In the genomic region with DNA sequence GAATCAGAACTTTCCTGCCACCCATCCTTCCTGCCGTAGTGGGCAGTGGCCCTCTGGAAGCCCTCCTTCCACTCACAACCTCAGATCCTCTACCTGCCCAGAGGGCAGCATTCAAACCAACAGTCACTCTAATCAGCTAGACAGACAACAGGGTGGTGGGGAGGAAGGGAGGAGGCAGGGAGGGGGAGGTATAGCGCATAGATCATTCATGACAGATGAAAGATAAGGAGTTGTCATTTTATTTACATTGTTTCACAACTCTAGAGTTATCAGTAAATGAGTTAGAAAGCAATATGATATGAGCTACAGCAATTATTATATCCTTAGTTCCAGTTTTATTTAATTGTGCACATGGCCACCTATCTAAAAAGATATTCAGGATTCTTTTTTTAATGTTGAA, we compare ENCODE assay signal across 35 cellular contexts. TPM values are rescaled to one million over a fixed set of nuclear protein-coding genes. Genes with fewer than 3 reads are reported as not detected.
"Had no signal": no experiment of that assay in that cellular context is flagged by ENCODE, and none has a peak within 500 bp of the region (broad histone marks: within the 10 kb centered on the region; RNA-seq: fewer than 3 reads in every experiment).

No MANE protein-coding gene starts in this region.

- H3K36me3 ChIP-seq: adrenal gland, breast epithelium had no signal

- DNase-seq: activated CD4-positive, alpha-beta T cell treated with anti-CD3 and anti-CD28 coated beads for 48 hours; activated CD4-positive, alpha-beta T cell treated with anti-CD3 and anti-CD28 coated beads, Interleukin-2, amount 50 U/mL, for 4 hours; activated CD4-positive, CD25-positive, alpha-beta regulatory T cell treated with anti-CD3 and anti-CD28 coated beads, Interleukin-2, amount 50 U/mL, for 72 hours; activated CD8-positive, alpha-beta memory T cell treated with anti-CD3 and anti-CD28 coated beads, Interleukin-2, amount 50 U/mL, for 48 hours; activated CD8-positive, alpha-beta T cell treated with anti-CD3 and anti-CD28 coated beads, Interleukin-2, amount 10 ng/mL, durations not matched to agents 7 days and 5 days; activated gamma-delta T cell treated with Interleukin-2 at 50 U/mL for 16 hours; activated naive CD4-positive, alpha-beta T cell treated with anti-CD3 and anti-CD28 coated beads, Interleukin-2, amount 50 U/mL, for 16 hours; activated naive CD8-positive, alpha-beta T cell treated with anti-CD3 and anti-CD28 coated beads, Interleukin-2, amount 10 ng/mL, durations not matched to agents 7 days and 5 days; activated T-cell treated with anti-CD3 and anti-CD28 coated beads, Interleukin-2, amount 50 U/mL, for 72 hours; adrenal gland; aorta; caudate nucleus; Kasumi-1; KBM-7; NCI-H1048; NCI-H1694; NCI-H2029; NCI-H2107; NCI-H2171 treated with DMSO at 0.1 percent for 48 hours; NCI-H345; NCI-H510A; NCI-H526 treated with DMSO at 0.1 percent for 48 hours; NCI-H82; RPMI8226; T-cell; T-helper 2 cell; T1000 had no signal

- H3K27ac ChIP-seq: adrenal gland, breast epithelium, SK-N-MC had no signal

- H3K9me3 ChIP-seq: adrenal gland, breast epithelium had no signal

- H3K4me3 ChIP-seq: adrenal gland, breast epithelium, SK-N-MC had no signal

- ATAC-seq: activated CD8-positive, alpha-beta T cell treated with anti-CD3 and anti-CD28 coated beads, Interleukin-2, amount 10 ng/mL, durations not matched to agents 7 days and 5 days; activated T-cell treated with anti-CD3 and anti-CD28 coated beads, Interleukin-2, amount 50 U/mL, for 72 hours; Panc1; Right ventricle myocardium inferior; T-cell; WTC11 had no signal

- H3K4me1 ChIP-seq: adrenal gland, breast epithelium had no signal

RNA-seq across cellular contexts. Expression of a gene that starts 0.9 kb away (rescaled TPM):
- total RNA-seq: activated CD8-positive, alpha-beta T cell treated with anti-CD3 and anti-CD28 coated beads, Interleukin-2, amount 10 ng/mL, durations not matched to agents 7 days and 5 days; activated naive CD8-positive, alpha-beta T cell treated with anti-CD3 and anti-CD28 coated beads, Interleukin-2, amount 10 ng/mL, durations not matched to agents 7 days and 5 days; adrenal gland; aorta; breast epithelium; cerebellum; OCI-LY7; Right ventricle myocardium inferior; T-cell; WTC11 had no signal
- polyA plus RNA-seq: adrenal gland, aorta had no signal

RNA-seq across cellular contexts. Expression of a gene that starts 60.0 kb away (rescaled TPM):
- total RNA-seq: activated CD8-positive, alpha-beta T cell treated with anti-CD3 and anti-CD28 coated beads, Interleukin-2, amount 10 ng/mL, durations not matched to agents 7 days and 5 days; activated naive CD8-positive, alpha-beta T cell treated with anti-CD3 and anti-CD28 coated beads, Interleukin-2, amount 10 ng/mL, durations not matched to agents 7 days and 5 days; activated T-cell treated with anti-CD3 and anti-CD28 coated beads, Interleukin-2, amount 50 U/mL, for 72 hours; activated T-helper 2 cell treated with anti-CD3 and anti-CD28 coated beads, Interferon-gamma antibody, Interleukin-2, Interleukin-4, amounts not matched to agents 10 μg/mL and 5 μg/mL and 100 μg/mL, durations not matched to agents 14 hours and 24 hours and 36 hours; adrenal gland; aorta; breast epithelium; cerebellum; OCI-LY7; Right ventricle myocardium inferior; T-cell; WTC11 had no signal
- polyA plus RNA-seq: adrenal gland, aorta had no signal
